ENCODE assay signal across 7 cellular contexts in genomic region chr2:218218409-218219185, GRCh38. TPM values are rescaled to one million over a fixed set of nuclear protein-coding genes. Genes with fewer than 3 reads are reported as not detected.
DNase-seq lines count a peak whose midpoint lies in the region; ATAC-seq, FAIRE-seq and TF ChIP-seq lines count a peak whose summit lies in the region.

No MANE protein-coding gene starts in this region.

- peak overlapping the region; percentile 89 to 95 (median 92) for H3K4me3 Mint-ChIP-seq in brain

- H3K4me1 ChIP-seq in HCT116 (ENCODE audit: control insufficient read depth in 1 of 2, insufficient read depth in 2 of 2, low read length in 2 of 2), result peaks cover 12 to 26% of the 10 kb centered on the region in 2 experiments
- peaks cover 56% of the 10 kb centered on the region for H3K4me1 ChIP-seq in mucosa of descending colon (ENCODE audit: low read depth)

- H3K36me3 Mint-ChIP-seq in brain, result peaks cover 10% of the 10 kb centered on the region

- H3K36me3 ChIP-seq in HCT116 (ENCODE audit: control insufficient read depth in 1 of 2, insufficient read depth in 2 of 2, low read length in 2 of 2) (peaks cover 0 to 11% of the 10 kb centered on the region in 2 experiments; a peak in 2 of 4 replicates), mucosa of descending colon (ENCODE audit: low read depth) (no peaks in the 10 kb centered on the region)

- ATAC-seq in GM18519 (IDR thresholded peaks at IDR 0.05; ENCODE audit: low FRiP score, unreplicated experiment) (peak; percentile 31), HCT116 (no peak), mucosa of descending colon (no peak)

- no peaks in the 10 kb centered on the region for H3K27me3 ChIP-seq in HCT116 (ENCODE audit: insufficient read depth, low read length)

- peak overlapping the region; percentile 71; the same call in 1 of the 2 replicates for H3K27ac ChIP-seq in HCT116 (ENCODE audit: low read depth, low read length)

- BruUV-seq in HCT116 (replicated peaks; lab: Mats Ljungman, UMichigan), result no TSS peak

- peaks cover 13% of the 10 kb centered on the region; the same call in 1 of the 2 replicates for H4K20me1 ChIP-seq in HCT116 (ENCODE audit: insufficient read depth)

- peaks cover 65% of the 10 kb centered on the region for H3K79me2 ChIP-seq in HCT116 (ENCODE audit: insufficient read depth, low read length)

- peak overlapping the region; percentile 87 for H3K4me2 ChIP-seq in HCT116 (ENCODE audit: low read length)

- POLR2A ChIA-PET in HCT116 (lab: Charles Lee), result no interaction called here

- H3K27ac Mint-ChIP-seq in brain, result peak overlapping the region; percentile 80 to 98 (median 93)

- H3K27me3 Mint-ChIP-seq in brain, result peaks cover 17% of the 10 kb centered on the region

- no peak for FAIRE-seq in H54 (lab: Jason Lieb, UNC)

- no peak for TF ChIP-seq CTCF in HCT116 (IDR thresholded peaks at IDR 0.05 in 2 of 3, conservative IDR thresholded peaks at IDR 0.05 in 1 of 3; ENCODE audit: borderline replicate concordance in 1 of 3, insufficient read depth in 1 of 3, low read depth in 2 of 3, low read length in 2 of 3)
- TF ChIP-seq CTCF in brain (conservative IDR thresholded peaks at IDR 0.05), result no peak
- TF ChIP-seq CTCF in mucosa of descending colon (IDR thresholded peaks at IDR 0.05), result no peak

- H3K4me3 ChIP-seq in HCT116 (replicated peaks in 1 of 2; ENCODE audit: low read depth in 1 of 2, low read length in 2 of 2), result peak overlapping the region; percentile 83 to 89
- peak overlapping the region; percentile 93 for H3K4me3 ChIP-seq in mucosa of descending colon

- DNase-seq in HCT116 (ENCODE audit: low read depth, low spot score), result no peak
- peak; percentile 87 for DNase-seq in NAMALWA (ENCODE audit: low spot score)
- no peak for DNase-seq in mucosa of descending colon
- DNase-seq in NCI-H2107 (lab: John Stamatoyannopoulos, UW), result no peak
- DNase-seq in H54 (ENCODE audit: insufficient read length, low spot score), result no peak

- TF ChIP-seq POLR2A in HCT116 (IDR thresholded peaks at IDR 0.05; ENCODE audit: borderline replicate concordance, extremely low read depth, insufficient read depth, insufficient read length) (no peak), H54 (IDR thresholded peaks at IDR 0.05; ENCODE audit: low read depth, low read length) (no peak)

- no peak overlapping the region for H2AFZ ChIP-seq in HCT116 (ENCODE audit: low read depth, low read length, poor library complexity, severe bottlenecking)

- H3K9me3 Mint-ChIP-seq in brain, result peaks cover 0 to 6% (median 3%) of the 10 kb centered on the region in 5 experiments

- intact Hi-C loops in HCT116 (cut with micrococcal nuclease), result no loop called here
- intact Hi-C loops in mucosa of descending colon (cut with DNase I, micrococcal nuclease), result no loop called here

- H3K9me2 ChIP-seq in HCT116 (ENCODE audit: insufficient read depth), result no peaks in the 10 kb centered on the region

- CTCF ChIA-PET in HCT116 (lab: Charles Lee), result interaction anchor here (0.6 kb wide), 1 partner anchor 11 kb away, joined by 3 read pairs; no protein-coding TSS in a partner anchor

- no peak for TF ChIP-seq RAD21 in HCT116 (IDR thresholded peaks at IDR 0.05; ENCODE audit: low read depth)

- RAD21 ChIA-PET in HCT116 (lab: Charles Lee; ENCODE audit: low non-redundant PET in 1 of 2, low total read pairs in 2 of 2, uncharacterized antibody in 2 of 2, unreplicated experiment in 2 of 2), result no interaction called here

- H3K9ac ChIP-seq in HCT116 (ENCODE audit: low read length), result peak overlapping the region; percentile 92

- H3K9me3 ChIP-seq in HCT116 (ENCODE audit: control insufficient read depth in 1 of 2, insufficient read depth in 1 of 2, low read depth in 1 of 2, low read length in 2 of 2) (no peaks in the 10 kb centered on the region), mucosa of descending colon (no peaks in the 10 kb centered on the region)

- peaks cover 57% of the 10 kb centered on the region for H3K4me1 Mint-ChIP-seq in brain

TF ChIP-seq in HCT116, 20 proteins besides CTCF, POLR2A, EP300 and RAD21:
- TF ChIP-seq EZH2 (IDR thresholded peaks at IDR 0.05) (no peak), TCF7L2 (IDR thresholded peaks at IDR 0.05; ENCODE audit: borderline replicate concordance, extremely low read depth, insufficient read depth, insufficient read length) (no peak), SRF (IDR thresholded peaks at IDR 0.05; ENCODE audit: low read depth) (no peak)

RNA-seq across cellular contexts. Expression of gene ARPC2, which starts 1.6 kb away (rescaled TPM):
- total RNA-seq in HCT116 (2021; ENCODE audit: unreplicated experiment), result 187 TPM
- 180 and 182 TPM in 2 replicates for polyA plus RNA-seq in HCT116 (2012)
- polyA plus RNA-seq in brain (ENCODE audit: insufficient read depth, low read depth, low replicate concordance), result 169 TPM
- 100 to 1,000 TPM; 262 to 322 (median 313) TPM for total RNA-seq in mucosa of descending colon

RNA-seq across cellular contexts. Expression of gene GPBAR1, which starts 42.2 kb away (rescaled TPM):
- total RNA-seq in HCT116 (2021; ENCODE audit: unreplicated experiment) (0.27 TPM), mucosa of descending colon (1 to 10 TPM in 2 of 3 donors, under 1 TPM in 1; 0.64 to 3.7 (median 3.3) TPM)
- 0.10 and 0.16 TPM in 2 replicates for polyA plus RNA-seq in HCT116 (2012)
- polyA plus RNA-seq in brain (ENCODE audit: insufficient read depth, low read depth, low replicate concordance), result 0.39 TPM

RNA-seq across cellular contexts. Expression of gene AAMP, which starts 51.3 kb away (rescaled TPM):
- total RNA-seq in HCT116 (2021; ENCODE audit: unreplicated experiment) (111 TPM), mucosa of descending colon (10 to 100 TPM; 80.2 to 97.0 (median 94.1) TPM)
- polyA plus RNA-seq in HCT116 (2012), result 129 and 173 TPM in 2 replicates
- polyA plus RNA-seq in brain (ENCODE audit: insufficient read depth, low read depth, low replicate concordance), result 115 TPM

RNA-seq across cellular contexts. Expression of gene PNKD, which starts 51.7 kb away (rescaled TPM):
- total RNA-seq in HCT116 (2021; ENCODE audit: unreplicated experiment) (58.1 TPM), mucosa of descending colon (100 to 1,000 TPM in 1 of 3 donors, 10 to 100 TPM in 2; 77.1 to 101 (median 92.1) TPM)
- polyA plus RNA-seq in HCT116 (2012), result 49.4 and 64.8 TPM in 2 replicates
- polyA plus RNA-seq in brain (ENCODE audit: insufficient read depth, low read depth, low replicate concordance), result 119 TPM

RNA-seq across cellular contexts. Expression of gene CXCR1, which starts 51.8 kb away (rescaled TPM):
- total RNA-seq in HCT116 (2021; ENCODE audit: unreplicated experiment), result not detected
- 0.08 TPM in 1 of 2 replicates, not detected in the other for polyA plus RNA-seq in HCT116 (2012)
- 0.49 TPM for polyA plus RNA-seq in brain (ENCODE audit: insufficient read depth, low read depth, low replicate concordance)
- total RNA-seq in mucosa of descending colon, result under 1 TPM in 2 of 3 donors, not detected in 1; 0.13 to 0.27 TPM
